Comparison of ENCODE assay signal across 12 cellular contexts in genomic region chr10:96417432-96417831, GRCh38. TPM values are rescaled to one million over a fixed set of nuclear protein-coding genes. Genes with fewer than 3 reads are reported as not detected.
DNase-seq lines count a peak whose midpoint lies in the region; ATAC-seq, FAIRE-seq and TF ChIP-seq lines count a peak whose summit lies in the region.
"Had no signal": no experiment of that assay in that cellular context is flagged by ENCODE, and none has a peak within 500 bp of the region (broad histone marks: within the 10 kb centered on the region; RNA-seq: fewer than 3 reads in every experiment).

No MANE protein-coding gene starts in this region.

- H3K4me2 ChIP-seq in K562 (ENCODE audit: insufficient read depth, low read length) (no peak overlapping the region), mesendoderm (ENCODE audit: low read length) (no peak overlapping the region)

- H3K4ac ChIP-seq in mesendoderm (ENCODE audit: low read depth, low read length) = no peak overlapping the region

- no TSS peak for BruUV-seq in K562 (replicated peaks; lab: Mats Ljungman, UMichigan)

- no peak overlapping the region for H3K4me3 ChIP-seq in K562
- H3K4me3 ChIP-seq in mesendoderm (ENCODE audit: low read length) = no peak overlapping the region
- H3K4me3 ChIP-seq in lower leg skin (ENCODE audit: low read depth, poor library complexity, severe bottlenecking) = no peak overlapping the region
- H3K4me3 ChIP-seq: ascending aorta had no signal

- no peak overlapping the region for H3K9ac ChIP-seq in K562 (ENCODE audit: insufficient read depth in 1 of 2, low read depth in 2 of 2, low read length in 2 of 2)
- H3K9ac ChIP-seq in mesendoderm (ENCODE audit: low read length) = no peak overlapping the region

- no peak overlapping the region for H2BK15ac ChIP-seq in mesendoderm (replicated peaks; ENCODE audit: low read depth)

- TF ChIP-seq CTCF in K562 (IDR thresholded peaks at IDR 0.05 in 2 of 3, conservative IDR thresholded peaks at IDR 0.05 in 1 of 3; ENCODE audit: insufficient read depth in 2 of 3, low read depth in 1 of 3, low read length in 3 of 3) (no peak), lower leg skin (IDR thresholded peaks at IDR 0.05) (no peak)

- no peak overlapping the region for H3K27ac ChIP-seq in K562 (ENCODE audit: extremely low read depth, low read depth, low read length)
- no peak overlapping the region for H3K27ac ChIP-seq in mesendoderm (ENCODE audit: low read depth, low read length)
- H3K27ac ChIP-seq: ascending aorta had no signal

- no peak overlapping the region for H2BK120ac ChIP-seq in mesendoderm (ENCODE audit: low read depth, low read length)

- no peak overlapping the region for H2AFZ ChIP-seq in K562 (ENCODE audit: low read depth, low read length)

- no peak overlapping the region for H4K5ac ChIP-seq in mesendoderm (ENCODE audit: low read length)

- no peak overlapping the region for H3K18ac ChIP-seq in mesendoderm (ENCODE audit: low read length)

- peaks cover 2% of the 10 kb centered on the region for H3K9me1 ChIP-seq in K562 (ENCODE audit: control insufficient read depth, insufficient read depth, low read length)

- no peaks in the 10 kb centered on the region for H4K20me1 ChIP-seq in K562 (replicated peaks; ENCODE audit: control insufficient read depth, insufficient read depth, low read length)

- no peak overlapping the region for H2BK5ac ChIP-seq in mesendoderm (ENCODE audit: low read length)

- ATAC-seq in K562 = peak; percentile 49; the same call in 2 of the 3 replicates
- ATAC-seq in GM18517 (IDR thresholded peaks at IDR 0.05; ENCODE audit: unreplicated experiment) = no peak
- ATAC-seq in HG03095 (IDR thresholded peaks at IDR 0.05; ENCODE audit: unreplicated experiment) = no peak
- ATAC-seq: activated T-cell treated with anti-CD3 and anti-CD28 coated beads, Interleukin-2, amount 50 U/mL, for 4 hours; naive thymus-derived CD8-positive, alpha-beta T cell had no signal

- no peaks in the 10 kb centered on the region for H3K36me3 ChIP-seq in K562 (ENCODE audit: control insufficient read depth, insufficient read depth, low read length)
- H3K36me3 ChIP-seq in mesendoderm (ENCODE audit: control insufficient read depth, insufficient read depth, low read length) = no peaks in the 10 kb centered on the region
- H3K36me3 ChIP-seq: ascending aorta had no signal

- H3K23ac ChIP-seq in mesendoderm (ENCODE audit: low read length) = no peak overlapping the region

- CTCF ChIA-PET in K562 (lab: Yijun Ruan, JAX; ENCODE audit: low intra/inter-chr PET ratio) = no interaction called here

- H3K79me1 ChIP-seq in mesendoderm (ENCODE audit: low read length) = no peaks in the 10 kb centered on the region

- TF ChIP-seq EP300 in Ishikawa (IDR thresholded peaks at IDR 0.05; ENCODE audit: borderline replicate concordance) (no peak), K562 (IDR thresholded peaks at IDR 0.05; ENCODE audit: low read length) (no peak)

- POLR2A ChIA-PET in K562 (lab: Yijun Ruan, JAX) = interaction anchor here (0.5 to 0.7 kb wide), 2 partner anchors 11 to 66 kb away, joined by 3 read pairs; no protein-coding TSS in a partner anchor

- no peak for FAIRE-seq in K562 (lab: Jason Lieb, UNC)

- intact Hi-C loops in K562 (cut with micrococcal nuclease) (no loop called here), lower leg skin (cut with DNase I; ENCODE audit: low total_unique reads) (no loop called here)

- peaks cover 1 to 36% of the 10 kb centered on the region in 2 experiments; a peak in 3 of 5 replicates for H3K27me3 ChIP-seq in K562 (ENCODE audit: control insufficient read depth in 2 of 2, insufficient read depth in 2 of 2, low read length in 2 of 2)
- H3K27me3 ChIP-seq in mesendoderm (ENCODE audit: insufficient read depth, low read length, poor library complexity) = no peaks in the 10 kb centered on the region
- H3K27me3 ChIP-seq: ascending aorta had no signal

- DNase-seq in ELF-1 (ENCODE audit: low read depth, low spot score) (peak; percentile 43), K562 (ENCODE audit: extremely low read depth in 1 of 4, low spot score in 3 of 4) (no peak), mesendoderm (peak; percentile 84), lower leg skin (ENCODE audit: low spot score in 2 of 2) (no peak)
- DNase-seq: activated T-cell treated with anti-CD3 and anti-CD28 coated beads, Interleukin-2, amount 50 U/mL, for 4 hours; naive thymus-derived CD8-positive, alpha-beta T cell; NCI-H1436 treated with DMSO at 0.1 percent for 48 hours had no signal

- H2AK5ac ChIP-seq in mesendoderm (ENCODE audit: low read length) = no peak overlapping the region

- H3K4me1 ChIP-seq in K562 (replicated peaks in 1 of 2; ENCODE audit: control insufficient read depth in 2 of 2, insufficient read depth in 2 of 2, low read length in 2 of 2) (no peaks in the 10 kb centered on the region), mesendoderm (ENCODE audit: control insufficient read depth, low read depth, low read length) (no peaks in the 10 kb centered on the region)
- H3K4me1 ChIP-seq: ascending aorta had no signal

- TF ChIP-seq RAD21 in Ishikawa (IDR thresholded peaks at IDR 0.05; ENCODE audit: low read depth) (no peak), K562 (CRISPR knock-in tag; conservative IDR thresholded peaks at IDR 0.05 in 1 of 2, IDR thresholded peaks at IDR 0.05 in 1 of 2) (no peak)

- H3K79me2 ChIP-seq in K562 (ENCODE audit: control insufficient read depth, insufficient read depth, low read length) = no peaks in the 10 kb centered on the region
- H3K79me2 ChIP-seq in mesendoderm (ENCODE audit: control insufficient read depth, insufficient read depth, low read length) = no peaks in the 10 kb centered on the region

- no peak overlapping the region for H3K56ac ChIP-seq in mesendoderm (ENCODE audit: low read length)

- no peak overlapping the region for H4K8ac ChIP-seq in mesendoderm (ENCODE audit: low read depth, low read length)

- WGBS in K562 (ENCODE audit: insufficient coverage, low coverage, missing lambda C conversion rate) = 4% methylated on average over 3 of the region's 3 CpGs
- WGBS in mesendoderm (ENCODE audit: extremely low coverage, insufficient coverage, low lambda C conversion rate) = no CpG with 5 or more reads among the region's 3 CpGs
- 93 to 100% methylated on average over 3 of the region's 3 CpGs for WGBS in lower leg skin, 2 donors

- TF ChIP-seq POLR2A in K562 (conservative IDR thresholded peaks at IDR 0.05) (no peak), lower leg skin (IDR thresholded peaks at IDR 0.05) (no peak)

- no peaks in the 10 kb centered on the region for H3K9me3 ChIP-seq in K562 (replicated peaks; ENCODE audit: control insufficient read depth, insufficient read depth, low read depth, low read length)
- H3K9me3 ChIP-seq: ascending aorta had no signal

- in situ Hi-C loops in K562 (cut with MboI) = loop anchor here (5.0 kb wide), 1 partner anchor 40 kb away; no protein-coding TSS in a partner anchor

TF ChIP-seq in Ishikawa, 13 proteins besides CTCF, POLR2A, EP300 and RAD21 (continues in another document):
- TF ChIP-seq USF1 (IDR thresholded peaks at IDR 0.05) (peak; percentile 39; the same call in 1 of the 2 replicates), NFIC (IDR thresholded peaks at IDR 0.05) (no peak)

TF ChIP-seq in K562, 482 proteins besides CTCF, POLR2A, EP300 and RAD21:
- TF ChIP-seq TAF7 (tag; IDR thresholded peaks at IDR 0.05) = no peak
- TF ChIP-seq YY1 (IDR thresholded peaks at IDR 0.05; ENCODE audit: borderline replicate concordance in 1 of 3, control insufficient read depth in 1 of 3, extremely low read depth in 1 of 3, insufficient read depth in 3 of 3, insufficient read length in 1 of 3, insufficient replicate concordance in 2 of 3, low read depth in 1 of 3, low read length in 2 of 3) = no peak
- TF ChIP-seq ZNF717 (CRISPR knock-in tag; IDR thresholded peaks at IDR 0.05) = no peak
- TF ChIP-seq CBX3 (IDR thresholded peaks at IDR 0.05; ENCODE audit: borderline replicate concordance in 1 of 2, low read length in 2 of 2) = no peak
- TF ChIP-seq ZNF766 (CRISPR knock-in tag; conservative IDR thresholded peaks at IDR 0.05) = no peak
- no peak for TF ChIP-seq ZSCAN32 (CRISPR knock-in tag; IDR thresholded peaks at IDR 0.05)
- no peak for TF ChIP-seq GTF2B (IDR thresholded peaks at IDR 0.05; ENCODE audit: extremely low read depth, insufficient read length)

RNA-seq across cellular contexts. Expression of gene OPALIN, which starts 58.6 kb away (rescaled TPM):
- not detected in 2 replicates for total RNA-seq in K562 (2011; cell fraction: chromatin; rRNA removed; ENCODE audit: low replicate concordance)
- total RNA-seq in K562 (2011; cell fraction: nucleolus; rRNA removed) = not detected in 2 replicates
- total RNA-seq in K562 (2011; cell fraction: nucleoplasm; rRNA removed) = not detected in 2 replicates
- total RNA-seq in K562 (2014; rRNA removed) = not detected in 2 replicates
- total RNA-seq in K562 (2014; rRNA removed; fragmentation: Illumina TruSeq; extraction: Trizol) = not detected in 2 replicates
- total RNA-seq in K562 (2015; rRNA removed; fragmentation: Illumina TruSeq; extraction: Trizol) = not detected in 2 replicates
- not detected in 2 replicates for total RNA-seq in K562 (2021)
- not detected in 2 replicates for polyA plus RNA-seq in K562 (2011; rRNA removed)
- polyA plus RNA-seq in K562 (2011; cell fraction: cytosol; rRNA removed) = not detected in 2 replicates
- polyA plus RNA-seq in K562 (2011; cell fraction: nucleus; rRNA removed) = not detected in 2 replicates
- not detected in 2 replicates for polyA plus RNA-seq in K562 (2012)
- polyA plus RNA-seq in K562 (2014; fragmentation: Illumina TruSeq; extraction: Trizol) = not detected in 2 replicates
- not detected for polyA plus RNA-seq in K562 (2014; fragmentation: Nextera tagmentation; extraction: Ambion mirVana)
- polyA plus RNA-seq in K562 (2014; rRNA removed) = not detected in 2 replicates
- polyA minus RNA-seq in K562 (2011; rRNA and poly(A)+ RNA removed) = not detected in 2 replicates
- not detected in 2 replicates for polyA minus RNA-seq in K562 (2011; cell fraction: cytosol; rRNA and poly(A)+ RNA removed)
- polyA minus RNA-seq in K562 (2011; cell fraction: nucleus; rRNA and poly(A)+ RNA removed) = not detected in 2 replicates
- polyA plus RNA-seq in mesendoderm (2013, experiment 1 of 2) = not detected
- polyA plus RNA-seq in mesendoderm (2013, experiment 2 of 2) = 0.03 TPM
- not detected for total RNA-seq in lower leg skin
- total RNA-seq: activated T-cell treated with anti-CD3 and anti-CD28 coated beads, Interleukin-2, amount 50 U/mL, for 4 hours; ascending aorta; naive thymus-derived CD8-positive, alpha-beta T cell; OCI-LY7 had no signal
- polyA plus RNA-seq: naive thymus-derived CD8-positive, alpha-beta T cell had no signal

Comparison
In these comparisons a context has a peak if more than half of its experiments do, and no peak if none do; other contexts are left out.
1. DNase-seq: peak in ELF-1 (single experiment) and mesendoderm (single experiment); none in K562 (0 of 4) and lower leg skin (0 of 2).